In genomic region chr1:39081266-39082139, GRCh38 we compare ENCODE assay signal across 8 cellular contexts. TPM values are rescaled to one million over a fixed set of nuclear protein-coding genes. Genes with fewer than 3 reads are reported as not detected.
A peak's percentile ranks its signal among the peaks of the same experiment; 100 is the strongest.
DNase-seq lines count a peak whose midpoint lies in the region; ATAC-seq and TF ChIP-seq lines count a peak whose summit lies in the region.

No MANE protein-coding gene starts in this region.

- no peak overlapping the region for H3K27ac Mint-ChIP-seq in activated naive CD4-positive, alpha-beta T cell treated with anti-CD3 and anti-CD28 coated beads, Interleukin-2, amount 10 ng/mL, durations not matched to agents 7 days and 5 days

- no peaks in the 10 kb centered on the region for H3K79me2 ChIP-seq in DOHH2 (ENCODE audit: control insufficient read depth, low read length)

- no peaks in the 10 kb centered on the region for H3K36me3 Mint-ChIP-seq in activated naive CD4-positive, alpha-beta T cell treated with anti-CD3 and anti-CD28 coated beads, Interleukin-2, amount 10 ng/mL, durations not matched to agents 7 days and 5 days

- peaks cover 8% of the 10 kb centered on the region for H3K4me1 Mint-ChIP-seq in activated naive CD4-positive, alpha-beta T cell treated with anti-CD3 and anti-CD28 coated beads, Interleukin-2, amount 10 ng/mL, durations not matched to agents 7 days and 5 days

- no peaks in the 10 kb centered on the region for H3K9me2 ChIP-seq in DOHH2 (replicated peaks; ENCODE audit: control insufficient read depth, low read length)

- intact Hi-C loops in right cardiac atrium (cut with DNase I): no loop called here

- H3K27ac ChIP-seq in DOHH2 (ENCODE audit: low read depth, low read length): no peak overlapping the region
- H3K27ac ChIP-seq in right cardiac atrium (ENCODE audit: low read length): no peak overlapping the region

- peak overlapping the region; percentile 55 for H3K4me3 Mint-ChIP-seq in activated naive CD4-positive, alpha-beta T cell treated with anti-CD3 and anti-CD28 coated beads, Interleukin-2, amount 10 ng/mL, durations not matched to agents 7 days and 5 days

- peak overlapping the region; percentile 21; the same call in 1 of the 2 replicates for H3K4me2 ChIP-seq in DOHH2 (ENCODE audit: low read length)
- peak overlapping the region; percentile 95 for H3K4me2 ChIP-seq in skeletal muscle satellite cell (ENCODE audit: low read length)

- H3F3A ChIP-seq in DOHH2 (ENCODE audit: control insufficient read depth, insufficient read depth): no peaks in the 10 kb centered on the region

- H3K4me3 ChIP-seq in DOHH2 (ENCODE audit: low read length) (no peak overlapping the region; the same call in 1 of the 2 replicates), right cardiac atrium (ENCODE audit: low read length) (peak overlapping the region; percentile 89), skeletal muscle satellite cell (ENCODE audit: low read length) (peak overlapping the region; percentile 74)

- under 1% methylated on average over 115 of the region's 117 CpGs for WGBS in right cardiac atrium

- TF ChIP-seq CTCF in DOHH2 (IDR thresholded peaks at IDR 0.05; ENCODE audit: low read depth, low read length, poor library complexity, severe bottlenecking): no peak

- no peaks in the 10 kb centered on the region for H4K20me1 ChIP-seq in DOHH2 (ENCODE audit: control insufficient read depth, insufficient read depth, low read depth, low read length)

- DNase-seq in M059J (ENCODE audit: low read depth) (peak; percentile 20), right cardiac atrium (peak in 2 of 3 donors; percentile 64 to 69), RKO (ENCODE audit: low spot score) (no peak), SW 1271 (lab: John Stamatoyannopoulos, UW) (no peak)
- peak; percentile 51 for DNase-seq in activated naive CD4-positive, alpha-beta T cell treated with anti-CD3 and anti-CD28 coated beads, Interleukin-2, amount 10 ng/mL, durations not matched to agents 7 days and 5 days

- H3K27me3 Mint-ChIP-seq in activated naive CD4-positive, alpha-beta T cell treated with anti-CD3 and anti-CD28 coated beads, Interleukin-2, amount 10 ng/mL, durations not matched to agents 7 days and 5 days: peaks cover 77% of the 10 kb centered on the region

- no peaks in the 10 kb centered on the region for H3K9me3 ChIP-seq in DOHH2 (ENCODE audit: control insufficient read depth, insufficient read depth, low read length)
- H3K9me3 ChIP-seq in right cardiac atrium (ENCODE audit: control insufficient read depth, low read length): no peaks in the 10 kb centered on the region
- H3K9me3 ChIP-seq in skeletal muscle satellite cell (replicated peaks; ENCODE audit: low read length): no peaks in the 10 kb centered on the region

- H3K9me3 Mint-ChIP-seq in activated naive CD4-positive, alpha-beta T cell treated with anti-CD3 and anti-CD28 coated beads, Interleukin-2, amount 10 ng/mL, durations not matched to agents 7 days and 5 days: no peaks in the 10 kb centered on the region

- H3K36me3 ChIP-seq in DOHH2 (ENCODE audit: control insufficient read depth, low read length) (no peaks in the 10 kb centered on the region), skeletal muscle satellite cell (ENCODE audit: insufficient read depth, low read length) (no peaks in the 10 kb centered on the region)

- H3K9ac ChIP-seq in skeletal muscle satellite cell (ENCODE audit: low read depth, low read length): peak overlapping the region; percentile 47

- H3K4me1 ChIP-seq in DOHH2 (ENCODE audit: control insufficient read depth, low read length) (peaks cover 4% of the 10 kb centered on the region), right cardiac atrium (ENCODE audit: control insufficient read depth, insufficient read depth, low read length) (peaks cover 1% of the 10 kb centered on the region), skeletal muscle satellite cell (ENCODE audit: control insufficient read depth, insufficient read depth, low read length) (peaks cover 10% of the 10 kb centered on the region)

- H3K27me3 ChIP-seq in DOHH2 (ENCODE audit: control insufficient read depth, low read length) (peaks cover 33% of the 10 kb centered on the region), right cardiac atrium (ENCODE audit: control insufficient read depth, insufficient read depth) (no peaks in the 10 kb centered on the region), skeletal muscle satellite cell (ENCODE audit: control insufficient read depth, insufficient read depth, low read length) (peaks cover 24% of the 10 kb centered on the region)

- ATAC-seq in right cardiac atrium (peak; percentile 22 to 23), GM18868 (IDR thresholded peaks at IDR 0.05; ENCODE audit: unreplicated experiment) (no peak)

- CTCF ChIA-PET in activated naive CD4-positive, alpha-beta T cell treated with anti-CD3 and anti-CD28 coated beads, Interleukin-2, amount 10 ng/mL, durations not matched to agents 7 days and 5 days (lab: Charles Lee): interaction anchor here (2.1 kb wide), 1 partner anchor 10 kb away, joined by 12 read pairs; no protein-coding TSS in a partner anchor

RNA-seq across cellular contexts. Expression of gene NDUFS5, which starts 55.4 kb away (rescaled TPM):
- 472 and 495 TPM in 2 replicates for total RNA-seq in M059J (2014; rRNA removed; shearing (Covaris generic))
- 100 to 1,000 TPM; 466 to 643 (median 510) TPM for total RNA-seq in right cardiac atrium
- 2,285 TPM for polyA plus RNA-seq in right cardiac atrium
- 286 and 452 TPM in 2 replicates for total RNA-seq in skeletal muscle satellite cell (2012; rRNA removed)

Comparison
In these comparisons a context has a peak if more than half of its experiments do, and no peak if none do; other contexts are left out.
1. DNase-seq: peak in M059J (single experiment), activated naive CD4-positive, alpha-beta T cell treated with anti-CD3 and anti-CD28 coated beads, Interleukin-2, amount 10 ng/mL, durations not matched to agents 7 days and 5 days (single experiment) and right cardiac atrium (2 of 3); none in RKO (single experiment) and SW 1271 (0 of 2).